11 cellular contexts compared by ENCODE assay signal in genomic region chr6:113530769-113531168, GRCh38.
DNase-seq lines count a peak whose midpoint lies in the region; ATAC-seq, FAIRE-seq and TF ChIP-seq lines count a peak whose summit lies in the region.
"Had no signal": no experiment of that assay in that cellular context is flagged by ENCODE, and none has a peak within 500 bp of the region (broad histone marks: within the 10 kb centered on the region; RNA-seq: fewer than 3 reads in every experiment).

No MANE protein-coding gene starts in this region.

- CTCF ChIA-PET in activated CD4-positive, alpha-beta memory T cell treated with anti-CD3 and anti-CD28 coated beads, Interleukin-2, amount 10 ng/mL, durations not matched to agents 7 days and 5 days (lab: Charles Lee) = no interaction called here

- no peak overlapping the region for H3K9ac ChIP-seq in endodermal cell (ENCODE audit: extremely low read depth, low read length, poor library complexity, severe bottlenecking)

- WGBS in endodermal cell (ENCODE audit: insufficient coverage in 1 of 2, insufficient read length in 1 of 2), 2 experiments = 98% methylated on average over 4 of the region's 4 CpGs; no CpG with 5 or more reads in 1 of the 2 experiments
- 90 to 91% methylated on average over 2 to 4 of the region's 4 CpGs for WGBS in transverse colon (ENCODE audit: low coverage in 1 of 2), 2 donors

- peak; percentile 59 for DNase-seq in GM03348 (ENCODE audit: low spot score)
- DNase-seq in RCC 7860 (ENCODE audit: low spot score) = peak; percentile 56
- DNase-seq in endodermal cell = no peak
- DNase-seq in neural crest cell (ENCODE audit: low read depth, low spot score) = peak; percentile 2
- DNase-seq in activated CD4-positive, alpha-beta memory T cell treated with anti-CD3 and anti-CD28 coated beads, Interleukin-2, amount 10 ng/mL, durations not matched to agents 7 days and 5 days = no peak
- DNase-seq in transverse colon = no peak
- DNase-seq: CD4-positive, alpha-beta T cell; NCI-H1694 treated with DMSO at 0.1 percent for 48 hours had no signal

- TF ChIP-seq CTCF in endodermal cell (conservative IDR thresholded peaks at IDR 0.05) (no peak), neural crest cell (conservative IDR thresholded peaks at IDR 0.05) (no peak), transverse colon (IDR thresholded peaks at IDR 0.05) (no peak)

- H3K4me1 ChIP-seq in endodermal cell (ENCODE audit: control insufficient read depth, insufficient read depth, low read length) = no peaks in the 10 kb centered on the region
- H3K4me1 ChIP-seq in transverse colon = no peaks in the 10 kb centered on the region

- TF ChIP-seq POLR2A in transverse colon (IDR thresholded peaks at IDR 0.05) = no peak

- intact Hi-C loops in transverse colon (cut with DNase I; ENCODE audit: low total_unique reads) = no loop called here

- H3K36me3 Mint-ChIP-seq in endodermal cell (ENCODE audit: low read depth) (no peaks in the 10 kb centered on the region), neural crest cell (ENCODE audit: low read depth) (peaks cover 6% of the 10 kb centered on the region)
- no peaks in the 10 kb centered on the region for H3K36me3 Mint-ChIP-seq in activated CD4-positive, alpha-beta memory T cell treated with anti-CD3 and anti-CD28 coated beads, Interleukin-2, amount 10 ng/mL, durations not matched to agents 7 days and 5 days (ENCODE audit: low read depth)

- no peaks in the 10 kb centered on the region for H3K27me3 Mint-ChIP-seq in endodermal cell (ENCODE audit: insufficient read depth)
- no peaks in the 10 kb centered on the region for H3K27me3 Mint-ChIP-seq in neural crest cell (ENCODE audit: low read depth)
- H3K27me3 Mint-ChIP-seq in activated CD4-positive, alpha-beta memory T cell treated with anti-CD3 and anti-CD28 coated beads, Interleukin-2, amount 10 ng/mL, durations not matched to agents 7 days and 5 days = no peaks in the 10 kb centered on the region
- H3K27me3 Mint-ChIP-seq: CD4-positive, alpha-beta T cell had no signal

- H3K4me3 ChIP-seq in endodermal cell (ENCODE audit: low read length) (no peak overlapping the region), transverse colon (no peak overlapping the region)
- H3K4me3 ChIP-seq: thoracic aorta had no signal

- H3K9me3 ChIP-seq in endodermal cell (ENCODE audit: control insufficient read depth, low read length) = no peaks in the 10 kb centered on the region
- no peaks in the 10 kb centered on the region for H3K9me3 ChIP-seq in transverse colon
- H3K9me3 ChIP-seq: thoracic aorta had no signal

- H3K4me3 Mint-ChIP-seq in endodermal cell (peak overlapping the region; percentile 31), neural crest cell (peak overlapping the region; percentile 77)
- H3K4me3 Mint-ChIP-seq in activated CD4-positive, alpha-beta memory T cell treated with anti-CD3 and anti-CD28 coated beads, Interleukin-2, amount 10 ng/mL, durations not matched to agents 7 days and 5 days = no peak overlapping the region
- H3K4me3 Mint-ChIP-seq: CD4-positive, alpha-beta T cell had no signal

- H3K9me3 Mint-ChIP-seq in endodermal cell (peaks cover 4% of the 10 kb centered on the region), neural crest cell (peaks cover 6% of the 10 kb centered on the region)
- H3K9me3 Mint-ChIP-seq in activated CD4-positive, alpha-beta memory T cell treated with anti-CD3 and anti-CD28 coated beads, Interleukin-2, amount 10 ng/mL, durations not matched to agents 7 days and 5 days = no peaks in the 10 kb centered on the region
- H3K9me3 Mint-ChIP-seq: CD4-positive, alpha-beta T cell had no signal

- H3K27ac Mint-ChIP-seq in endodermal cell = peak overlapping the region; percentile 80
- peak overlapping the region; percentile 96 for H3K27ac Mint-ChIP-seq in neural crest cell (ENCODE audit: unreplicated experiment)
- no peak overlapping the region for H3K27ac Mint-ChIP-seq in activated CD4-positive, alpha-beta memory T cell treated with anti-CD3 and anti-CD28 coated beads, Interleukin-2, amount 10 ng/mL, durations not matched to agents 7 days and 5 days
- H3K27ac Mint-ChIP-seq: CD4-positive, alpha-beta T cell had no signal

- POLR2A ChIA-PET in activated CD4-positive, alpha-beta memory T cell treated with anti-CD3 and anti-CD28 coated beads, Interleukin-2, amount 10 ng/mL, durations not matched to agents 7 days and 5 days (lab: Charles Lee) = no interaction called here

- FAIRE-seq in RCC 7860 (lab: Jason Lieb, UNC) = no peak

- in situ Hi-C loops in transverse colon (cut with MboI; ENCODE audit: low pct_ligation_motif_present in 1 of 4, low pct_unique_long_range_greater_than_20kb in 1 of 4, low sequenced_read_pairs in 3 of 4) = no loop called here

- no peaks in the 10 kb centered on the region for H3K36me3 ChIP-seq in endodermal cell (ENCODE audit: control insufficient read depth, insufficient read depth, low read length)
- H3K36me3 ChIP-seq in transverse colon = no peaks in the 10 kb centered on the region
- H3K36me3 ChIP-seq: thoracic aorta had no signal

- H3K4me1 Mint-ChIP-seq in endodermal cell (no peaks in the 10 kb centered on the region), neural crest cell (peaks cover 13% of the 10 kb centered on the region)
- H3K4me1 Mint-ChIP-seq in activated CD4-positive, alpha-beta memory T cell treated with anti-CD3 and anti-CD28 coated beads, Interleukin-2, amount 10 ng/mL, durations not matched to agents 7 days and 5 days = no peaks in the 10 kb centered on the region

- no peak overlapping the region for H3K27ac ChIP-seq in endodermal cell (ENCODE audit: low read depth, low read length)
- H3K27ac ChIP-seq in transverse colon = no peak overlapping the region
- H3K27ac ChIP-seq: thoracic aorta had no signal

- H3K27me3 ChIP-seq in endodermal cell (ENCODE audit: control insufficient read depth, insufficient read depth, low read length, poor library complexity, severe bottlenecking) (no peaks in the 10 kb centered on the region), transverse colon (no peaks in the 10 kb centered on the region)

- ATAC-seq in HG03354 (IDR thresholded peaks at IDR 0.05; ENCODE audit: poor library complexity, severe bottlenecking, unreplicated experiment) (no peak), GM18907 (IDR thresholded peaks at IDR 0.05; ENCODE audit: unreplicated experiment) (no peak)

- TF ChIP-seq EP300 in transverse colon (IDR thresholded peaks at IDR 0.05; ENCODE audit: low read depth) = no peak

Comparison
In these comparisons a context has a peak if more than half of its experiments do, and no peak if none do; other contexts are left out.
1. DNase-seq: peak in GM03348 (single experiment), RCC 7860 (single experiment) and neural crest cell (single experiment); none in endodermal cell (single experiment), activated CD4-positive, alpha-beta memory T cell treated with anti-CD3 and anti-CD28 coated beads, Interleukin-2, amount 10 ng/mL, durations not matched to agents 7 days and 5 days (single experiment) and transverse colon (single experiment).